8 cellular contexts compared by ENCODE assay signal in the genomic region with DNA sequence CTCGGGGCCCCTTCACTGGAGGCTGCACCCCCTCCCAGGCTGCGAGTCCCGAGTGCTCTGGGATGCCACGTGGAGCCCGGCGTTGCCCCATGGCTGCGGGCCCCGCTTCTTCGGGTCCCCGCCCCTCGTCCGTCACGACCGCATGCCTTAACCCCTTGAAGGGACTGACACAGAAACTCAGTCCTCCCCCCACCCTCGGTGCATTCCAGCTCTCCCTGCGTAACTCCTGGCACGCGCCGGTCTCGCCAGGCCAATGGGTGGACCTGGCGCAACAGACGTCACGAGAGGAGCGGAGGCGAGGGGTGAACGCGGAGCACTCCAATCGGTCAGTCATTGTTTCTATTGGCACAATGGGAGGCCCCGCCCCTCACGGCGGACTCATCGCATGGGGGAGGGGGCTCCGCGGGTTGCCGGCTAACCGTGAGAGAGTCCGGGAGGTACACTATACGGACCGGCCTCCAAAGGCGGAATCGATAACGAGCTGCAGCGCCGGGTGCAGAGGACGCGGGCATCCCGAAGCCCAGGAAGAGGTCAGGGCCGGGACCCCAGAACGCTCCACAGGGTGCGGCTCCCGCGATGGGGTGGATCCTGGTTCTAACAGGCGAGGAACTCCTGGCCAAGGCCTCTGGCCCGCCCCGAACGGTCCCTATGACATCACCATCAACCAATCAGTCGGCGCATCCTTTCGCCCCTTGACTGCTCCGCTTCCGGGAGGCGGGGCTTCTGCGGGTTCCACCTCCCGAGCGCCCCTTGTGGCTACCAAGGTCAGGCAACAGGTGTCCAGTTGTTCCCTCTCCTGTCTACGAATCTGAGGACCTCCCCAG. TPM values are rescaled to one million over a fixed set of nuclear protein-coding genes. Genes with fewer than 3 reads are reported as not detected.
DNase-seq lines count a peak whose midpoint lies in the region; ATAC-seq, FAIRE-seq and TF ChIP-seq lines count a peak whose summit lies in the region.

No MANE protein-coding gene starts in this region.

- H3K4me3 ChIP-seq in WI38 (ENCODE audit: low read depth, low read length), result peak overlapping the region; percentile 65
- peak overlapping the region; percentile 53 to 64 for H3K4me3 ChIP-seq in cardiac fibroblast (replicated peaks in 1 of 2; ENCODE audit: low read depth in 2 of 2, low read length in 2 of 2)
- H3K4me3 ChIP-seq in small intestine (ENCODE audit: low read depth in 1 of 2, low read length in 2 of 2), result peak overlapping the region; percentile 29 to 40

- H3K36me3 ChIP-seq in small intestine (ENCODE audit: control insufficient read depth in 2 of 2, insufficient read depth in 2 of 2, low read length in 2 of 2), result no peaks in the 10 kb centered on the region

- H3K4me1 ChIP-seq in small intestine (ENCODE audit: control insufficient read depth in 2 of 2, insufficient read depth in 1 of 2, low read depth in 1 of 2, low read length in 1 of 2), result peaks cover 3 to 8% of the 10 kb centered on the region in 2 donors

- peak; percentile 83 for DNase-seq in NCI-H2171 (lab: John Stamatoyannopoulos, UW)
- peak; percentile 99 for DNase-seq in cardiac fibroblast (ENCODE audit: low read depth in 2 of 2)
- peak; percentile 99 for DNase-seq in iPS-NIHi7 (ENCODE audit: extremely low spot score)
- DNase-seq in small intestine, result peak; percentile 95

- WGBS in small intestine, 3 donors, result 1 to 2% (median 1%) methylated on average over 63 to 66 of the region's 66 CpGs

- H3K27me3 ChIP-seq in small intestine (ENCODE audit: control insufficient read depth in 2 of 2, insufficient read depth in 2 of 2, low read length in 2 of 2), result peaks cover 0 to 8% of the 10 kb centered on the region in 2 donors

- H3K27ac ChIP-seq in 22Rv1 (peak overlapping the region; percentile 99), small intestine (ENCODE audit: low read depth in 1 of 2, low read length in 1 of 2) (peak overlapping the region in 1 of 2 donors; percentile 88)

- no peaks in the 10 kb centered on the region for H3K9me3 ChIP-seq in small intestine (ENCODE audit: control insufficient read depth, low read depth)

- no peak for FAIRE-seq in small intestine (lab: Jason Lieb, UNC)

- TF ChIP-seq CTCF in 22Rv1 (IDR thresholded peaks at IDR 0.05) (peak; percentile 93), WI38 (IDR thresholded peaks at IDR 0.05; ENCODE audit: low read depth, low read length) (peak; percentile 87), cardiac fibroblast (IDR thresholded peaks at IDR 0.05; ENCODE audit: low read depth, low read length) (peak; percentile 82)

- ATAC-seq in GM18519 (IDR thresholded peaks at IDR 0.05; ENCODE audit: low FRiP score, unreplicated experiment) (peak; percentile 51), HG03045 (IDR thresholded peaks at IDR 0.05; ENCODE audit: unreplicated experiment) (peak; percentile 84)

RNA-seq across cellular contexts. Expression of a gene that starts 1.0 kb away (rescaled TPM):
- 1 to 10 TPM in 1 of 3 donors, under 1 TPM in 2; 0.27 to 1.7 (median 0.45) TPM for polyA plus RNA-seq in small intestine

RNA-seq across cellular contexts. Expression of a gene that starts 22.0 kb away (rescaled TPM):
- 10 to 100 TPM in 2 of 3 donors, 1 to 10 TPM in 1; 8.9 to 14.5 (median 14.4) TPM for polyA plus RNA-seq in small intestine

RNA-seq across cellular contexts. Expression of a gene that starts 28.4 kb away (rescaled TPM):
- polyA plus RNA-seq in small intestine, result 10 to 100 TPM; 14.3 to 38.9 (median 22.0) TPM

RNA-seq across cellular contexts. Expression of a gene that starts 42.1 kb away (rescaled TPM):
- under 1 TPM in 1 of 3 donors, not detected in 2; 0.21 TPM for polyA plus RNA-seq in small intestine

RNA-seq across cellular contexts. Expression of a gene that starts 53.3 kb away (rescaled TPM):
- polyA plus RNA-seq in small intestine, result 100 to 1,000 TPM in 1 of 3 donors, 10 to 100 TPM in 2; 79.5 to 132 (median 84.6) TPM
